ENCODE assay signal across 8 cellular contexts in the genomic region with DNA sequence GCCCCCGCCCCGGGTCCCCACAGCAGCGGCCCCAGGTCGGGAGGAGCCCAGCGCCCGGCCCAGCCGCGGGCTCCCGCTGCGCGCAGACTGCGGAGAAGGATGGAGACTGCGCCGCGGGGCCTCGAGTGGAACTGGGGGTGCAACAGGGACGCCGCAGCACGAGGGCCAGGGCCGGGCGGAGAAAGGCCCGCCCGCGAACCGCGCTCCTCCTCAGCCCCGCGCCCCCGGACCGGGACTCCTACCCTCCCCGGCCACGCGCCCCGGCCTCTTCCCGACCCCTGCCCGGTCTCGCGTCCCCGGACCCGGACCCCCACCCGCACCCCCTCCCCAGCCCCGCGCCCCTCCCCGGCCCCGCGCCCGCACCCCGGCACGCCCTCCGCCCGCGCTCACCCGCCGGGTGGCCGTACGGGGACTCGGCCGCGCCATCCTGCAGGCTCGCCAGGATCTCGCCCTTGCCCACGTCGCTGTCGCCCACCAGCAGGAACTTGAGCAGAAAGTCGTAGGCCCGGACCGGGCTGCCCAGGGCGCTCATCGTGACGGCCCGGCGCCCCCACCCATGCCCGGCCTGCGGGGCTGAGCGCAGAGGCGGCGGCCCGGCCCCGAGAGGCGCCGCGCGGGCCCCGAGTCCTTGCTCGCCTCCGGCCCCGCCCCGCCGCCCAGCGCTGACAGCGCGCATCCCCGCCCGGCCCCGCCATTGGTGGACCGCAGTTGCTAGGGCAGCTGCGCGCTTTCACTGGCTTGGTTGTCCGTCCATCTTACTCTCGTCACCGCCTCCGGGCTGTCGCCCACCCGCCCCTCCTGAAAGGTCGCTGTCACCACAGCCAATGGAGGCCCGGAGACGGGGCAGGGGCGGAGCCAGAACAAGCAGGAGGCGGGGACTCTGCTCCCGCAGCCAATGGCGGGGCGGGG. TPM values are rescaled to one million over a fixed set of nuclear protein-coding genes. Genes with fewer than 3 reads are reported as not detected.
A peak's percentile ranks its signal among the peaks of the same experiment; 100 is the strongest.
DNase-seq lines count a peak whose midpoint lies in the region; ATAC-seq and TF ChIP-seq lines count a peak whose summit lies in the region.

A gene with protein sequence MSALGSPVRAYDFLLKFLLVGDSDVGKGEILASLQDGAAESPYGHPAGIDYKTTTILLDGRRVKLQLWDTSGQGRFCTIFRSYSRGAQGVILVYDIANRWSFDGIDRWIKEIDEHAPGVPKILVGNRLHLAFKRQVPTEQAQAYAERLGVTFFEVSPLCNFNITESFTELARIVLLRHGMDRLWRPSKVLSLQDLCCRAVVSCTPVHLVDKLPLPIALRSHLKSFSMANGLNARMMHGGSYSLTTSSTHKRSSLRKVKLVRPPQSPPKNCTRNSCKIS (minus strand): TSS at position 634 of the 909 bp plus-strand sequence. CDS start 102 bp downstream, at position 532.

- POLR2A ChIA-PET in activated naive CD8-positive, alpha-beta T cell treated with anti-CD3 and anti-CD28 coated beads, Interleukin-2, amount 10 ng/mL, durations not matched to agents 7 days and 5 days (lab: Charles Lee): interaction anchor here (0.6 to 1.9 kb wide), 2 partner anchors 18 to 73 kb away, joined by 5 read pairs; a partner anchor contains a TSS

- H3K4me3 Mint-ChIP-seq in activated naive CD8-positive, alpha-beta T cell treated with anti-CD3 and anti-CD28 coated beads, Interleukin-2, amount 10 ng/mL, durations not matched to agents 7 days and 5 days: peak within 1 kb of the TSS; percentile 79

- H3K27ac Mint-ChIP-seq in activated naive CD8-positive, alpha-beta T cell treated with anti-CD3 and anti-CD28 coated beads, Interleukin-2, amount 10 ng/mL, durations not matched to agents 7 days and 5 days: peak within 1 kb of the TSS; percentile 42

- TF ChIP-seq CTCF in omental fat pad (IDR thresholded peaks at IDR 0.05): no peak

- DNase-seq in NCI-H1092 (lab: John Stamatoyannopoulos, UW) (peak; percentile 96), SKM-1 treated with dmso at 0.1 percent for 144 hours (lab: John Stamatoyannopoulos, UW; ENCODE audit: unreplicated experiment) (peak; percentile 97), head of caudate nucleus (peak; percentile 99 to 100 (median 100)), omental fat pad (ENCODE audit: low spot score) (peak; percentile 94)
- peak; percentile 95 for DNase-seq in activated naive CD8-positive, alpha-beta T cell treated with anti-CD3 and anti-CD28 coated beads, Interleukin-2, amount 10 ng/mL, durations not matched to agents 7 days and 5 days

- peaks cover 2% of the 10 kb centered on the region for H3K4me1 Mint-ChIP-seq in activated naive CD8-positive, alpha-beta T cell treated with anti-CD3 and anti-CD28 coated beads, Interleukin-2, amount 10 ng/mL, durations not matched to agents 7 days and 5 days

- H3K27ac ChIP-seq in temporal lobe (ENCODE audit: low read depth, low read length): peak within 1 kb of the TSS; percentile 82

- H3K27me3 Mint-ChIP-seq in activated naive CD8-positive, alpha-beta T cell treated with anti-CD3 and anti-CD28 coated beads, Interleukin-2, amount 10 ng/mL, durations not matched to agents 7 days and 5 days: peaks cover 3% of the 10 kb centered on the region

- peak; percentile 21 for TF ChIP-seq POLR2A in GM10847 (IDR thresholded peaks at IDR 0.05; ENCODE audit: extremely low read depth, insufficient read length)

- intact Hi-C loops in head of caudate nucleus (cut with DNase I): loop anchor here (2.0 to 5.0 kb wide), 2 partner anchors 38 to 51 kb away; a partner anchor contains a TSS

- peaks cover 8% of the 10 kb centered on the region for H3K9me3 Mint-ChIP-seq in activated naive CD8-positive, alpha-beta T cell treated with anti-CD3 and anti-CD28 coated beads, Interleukin-2, amount 10 ng/mL, durations not matched to agents 7 days and 5 days

- H3K36me3 Mint-ChIP-seq in activated naive CD8-positive, alpha-beta T cell treated with anti-CD3 and anti-CD28 coated beads, Interleukin-2, amount 10 ng/mL, durations not matched to agents 7 days and 5 days: peaks cover 7% of the 10 kb centered on the region

- ATAC-seq in HG02610 (IDR thresholded peaks at IDR 0.05; ENCODE audit: unreplicated experiment): peak; percentile 96
- peak; percentile 99 for ATAC-seq in activated naive CD8-positive, alpha-beta T cell treated with anti-CD3 and anti-CD28 coated beads, Interleukin-2, amount 10 ng/mL, durations not matched to agents 7 days and 5 days (ENCODE audit: low read depth)
- peak; percentile 99 for ATAC-seq in omental fat pad (ENCODE audit: low FRiP score)

RNA-seq across cellular contexts. Expression of the gene that starts here (rescaled TPM):
- total RNA-seq in activated naive CD8-positive, alpha-beta T cell treated with anti-CD3 and anti-CD28 coated beads, Interleukin-2, amount 10 ng/mL, durations not matched to agents 7 days and 5 days: 1 to 10 TPM; 3.3 to 3.5 TPM
- total RNA-seq in omental fat pad (10 to 100 TPM in 1 of 4 donors, 1 to 10 TPM in 3; 8.0 to 12.3 (median 9.6) TPM), temporal lobe (13.0 TPM)

Comparison
In these comparisons a context has a peak if more than half of its experiments do, and no peak if none do; other contexts are left out.
1. Peak in every context shown above with its lines: DNase-seq, ATAC-seq and H3K27ac ChIP-seq.